8 cellular contexts compared by ENCODE assay signal in the genomic region with DNA sequence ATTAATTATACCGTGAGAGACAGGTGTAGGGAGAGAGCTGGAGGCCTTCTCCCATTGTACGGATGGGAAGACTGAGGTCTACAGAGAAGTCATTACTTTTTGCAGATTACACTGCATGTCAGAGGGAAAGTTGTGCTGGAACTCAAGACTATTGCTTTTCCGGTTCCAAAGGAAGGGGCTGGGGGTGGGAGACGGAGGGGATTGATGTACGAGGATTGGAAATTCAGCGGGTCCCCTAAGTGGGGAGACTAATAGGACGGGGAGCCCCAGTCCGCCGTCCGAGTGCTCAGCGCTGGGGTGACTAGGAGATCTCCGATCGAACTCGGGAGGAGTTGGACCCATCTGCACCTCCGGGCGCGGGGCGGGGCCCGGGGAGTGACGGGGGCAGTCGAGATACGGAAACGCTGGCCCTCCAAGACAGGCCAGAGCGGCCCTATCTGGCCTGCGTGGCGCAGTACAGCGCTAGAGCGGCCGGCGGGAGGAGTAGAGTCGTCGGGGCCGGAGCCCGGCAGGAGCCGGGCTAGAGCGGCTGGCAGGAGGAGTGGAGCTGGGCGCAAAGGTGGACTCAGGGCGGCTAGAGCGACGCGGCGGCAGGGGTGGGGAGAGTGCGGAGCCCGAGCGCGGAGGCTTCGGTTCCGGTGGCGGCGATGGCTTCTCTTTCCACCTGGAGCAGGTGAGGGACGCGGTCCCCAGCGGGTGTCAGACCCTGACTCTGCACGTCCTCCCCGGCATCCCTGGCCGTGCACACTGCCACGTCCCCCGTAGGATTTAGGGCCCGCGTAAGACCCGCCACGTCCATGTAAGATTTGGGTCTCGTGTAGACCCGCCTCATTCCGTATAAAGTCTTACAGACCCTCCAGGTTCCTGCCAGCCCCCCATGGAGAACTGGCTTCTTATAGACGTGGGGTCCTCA. TPM values are rescaled to one million over a fixed set of nuclear protein-coding genes. Genes with fewer than 3 reads are reported as not detected.
DNase-seq lines count a peak whose midpoint lies in the region; ATAC-seq, FAIRE-seq and TF ChIP-seq lines count a peak whose summit lies in the region.

No MANE protein-coding gene starts in this region.

- peak; percentile 96 for DNase-seq in 8988T
- DNase-seq in NCI-H2081 treated with DMSO at 0.1 percent for 48 hours (lab: John Stamatoyannopoulos, UW) = peak; percentile 79
- peak; percentile 91 for DNase-seq in iPS DF 6.9 (ENCODE audit: low read depth, low spot score)
- peak; percentile 90 to 93 for DNase-seq in gastrocnemius medialis

- H3K27me3 Mint-ChIP-seq in brain = peaks cover 45% of the 10 kb centered on the region

- intact Hi-C loops in gastrocnemius medialis (cut with DNase I; ENCODE audit: low total_unique reads) = loop anchor here (1.0 to 10.0 kb wide), 3 partner anchors 25 to 1599 kb away; a partner anchor contains a TSS

- H3K27ac Mint-ChIP-seq in brain = peak overlapping the region; percentile 88 to 93 (median 91)

- H3K4me3 Mint-ChIP-seq in brain = peak overlapping the region; percentile 97 to 99 (median 97)

- no CpG with 5 or more reads among the region's 66 CpGs for WGBS in iPS DF 6.9 (ENCODE audit: insufficient coverage, insufficient read length)

- peaks cover 38% of the 10 kb centered on the region for H3K4me1 Mint-ChIP-seq in brain

- in situ Hi-C loops in gastrocnemius medialis (cut with MboI; ENCODE audit: low sequenced_read_pairs in 4 of 4) = no loop called here

- peaks cover 8% of the 10 kb centered on the region for H3K4me1 ChIP-seq in iPS DF 6.9 (ENCODE audit: control insufficient read depth, insufficient read depth, low read length)
- peaks cover 16 to 18% of the 10 kb centered on the region in 2 donors for H3K4me1 ChIP-seq in gastrocnemius medialis

- H3K27ac ChIP-seq in iPS DF 6.9 (ENCODE audit: low read length) (no peak overlapping the region), gastrocnemius medialis (peak overlapping the region; percentile 70 to 77 (median 74))

- H3K36me3 Mint-ChIP-seq in brain = no peaks in the 10 kb centered on the region

- H3K36me3 ChIP-seq in iPS DF 6.9 (ENCODE audit: control insufficient read depth, insufficient read depth, low read length) = no peaks in the 10 kb centered on the region; the same call in 1 of the 2 replicates
- peaks cover 0 to 3% of the 10 kb centered on the region in 2 donors for H3K36me3 ChIP-seq in gastrocnemius medialis

- H3K4me3 ChIP-seq in iPS DF 6.9 (ENCODE audit: low read length) (peak overlapping the region; percentile 94), gastrocnemius medialis (peak overlapping the region; percentile 79 to 89 (median 84))

- ATAC-seq in GM18517 (IDR thresholded peaks at IDR 0.05; ENCODE audit: unreplicated experiment) = peak; percentile 69
- ATAC-seq in HG03039 (IDR thresholded peaks at IDR 0.05; ENCODE audit: unreplicated experiment) = peak; percentile 73
- ATAC-seq in gastrocnemius medialis = peak; percentile 95

- TF ChIP-seq POLR2A in gastrocnemius medialis (IDR thresholded peaks at IDR 0.05) = peak; percentile 51 to 67

- TF ChIP-seq CTCF in brain (conservative IDR thresholded peaks at IDR 0.05) (no peak), gastrocnemius medialis (IDR thresholded peaks at IDR 0.05 in 4 of 5, conservative IDR thresholded peaks at IDR 0.05 in 1 of 5) (peak in 2 of 5 experiments; percentile 36)

- no peaks in the 10 kb centered on the region; the same call in 1 of the 2 replicates for H3K27me3 ChIP-seq in iPS DF 6.9 (ENCODE audit: control insufficient read depth, insufficient read depth, low read length)
- H3K27me3 ChIP-seq in gastrocnemius medialis = no peaks in the 10 kb centered on the region

- no peaks in the 10 kb centered on the region for H3K9me3 Mint-ChIP-seq in brain

- peak; percentile 62 for FAIRE-seq in TTC549 (lab: Jason Lieb, UNC)

- H3K9me3 ChIP-seq in iPS DF 6.9 (ENCODE audit: control insufficient read depth, insufficient read depth, low read length) (no peaks in the 10 kb centered on the region), gastrocnemius medialis (no peaks in the 10 kb centered on the region)

RNA-seq across cellular contexts. Expression of a gene that starts 1.1 kb away (rescaled TPM):
- polyA plus RNA-seq in brain (ENCODE audit: insufficient read depth, low read depth, low replicate concordance) = 29.9 TPM
- total RNA-seq in gastrocnemius medialis = 10 to 100 TPM; 12.1 to 21.6 (median 15.5) TPM

RNA-seq across cellular contexts. Expression of a gene that starts 7.0 kb away (rescaled TPM):
- polyA plus RNA-seq in brain (ENCODE audit: insufficient read depth, low read depth, low replicate concordance) = 0.49 TPM
- under 1 TPM in 1 of 4 donors, not detected in 3; 0.20 TPM for total RNA-seq in gastrocnemius medialis

RNA-seq across cellular contexts. Expression of a gene that starts 24.0 kb away (rescaled TPM):
- 3,429 TPM for polyA plus RNA-seq in brain (ENCODE audit: insufficient read depth, low read depth, low replicate concordance)
- total RNA-seq in gastrocnemius medialis = 100 to 1,000 TPM; 180 to 636 (median 401) TPM

RNA-seq across cellular contexts. Expression of a gene that starts 39.2 kb away (rescaled TPM):
- not detected for polyA plus RNA-seq in brain (ENCODE audit: insufficient read depth, low read depth, low replicate concordance)
- not detected for total RNA-seq in gastrocnemius medialis

RNA-seq across cellular contexts. Expression of a gene that starts 39.6 kb away (rescaled TPM):
- polyA plus RNA-seq in brain (ENCODE audit: insufficient read depth, low read depth, low replicate concordance) = not detected
- total RNA-seq in gastrocnemius medialis = not detected
